In the genomic region with DNA sequence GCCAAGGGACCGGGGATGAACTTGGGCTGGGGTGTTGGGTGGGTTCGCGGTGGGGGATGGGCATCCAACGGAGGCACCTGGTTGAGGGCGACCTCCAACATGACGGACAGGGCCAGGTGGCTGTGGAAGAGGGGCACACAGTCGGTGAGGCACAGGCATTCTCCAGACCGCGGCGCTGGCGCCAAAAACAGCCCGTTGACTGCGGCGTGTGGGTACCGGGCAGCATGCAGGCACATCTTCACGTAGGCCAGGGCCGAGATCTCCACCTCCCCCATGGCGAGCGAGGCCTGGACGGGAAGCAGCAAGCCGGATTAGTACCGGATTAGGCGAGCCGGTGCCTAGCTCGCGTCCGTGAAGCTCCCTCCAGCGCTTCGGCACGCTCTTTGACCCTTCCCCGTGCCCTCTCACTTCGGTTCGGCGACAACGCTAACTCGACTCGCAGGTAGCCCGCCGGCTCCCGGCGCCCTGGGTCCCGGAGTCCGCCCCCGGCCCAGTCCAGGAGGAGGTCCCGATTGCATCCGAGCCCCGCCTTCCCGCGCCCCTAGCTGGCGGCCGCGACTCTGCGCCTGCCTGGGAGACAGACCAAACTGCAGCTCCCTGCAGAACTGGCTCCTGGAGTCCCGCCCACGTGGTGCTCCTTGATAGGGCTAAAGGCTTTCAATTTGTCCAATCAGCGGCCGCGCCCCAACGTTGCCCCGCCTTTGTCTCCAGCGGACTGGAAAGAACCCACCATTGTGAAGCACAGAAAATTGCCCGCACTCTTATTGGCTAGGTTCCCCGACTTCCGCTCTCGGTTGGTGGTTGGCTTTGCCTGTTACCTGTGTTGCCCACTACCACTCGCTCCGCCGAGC, we compare ENCODE assay signal across 1 cellular context.
A peak's percentile ranks its signal among the peaks of the same experiment; 100 is the strongest.
TF ChIP-seq lines count a peak whose summit lies in the region.

A gene with protein sequence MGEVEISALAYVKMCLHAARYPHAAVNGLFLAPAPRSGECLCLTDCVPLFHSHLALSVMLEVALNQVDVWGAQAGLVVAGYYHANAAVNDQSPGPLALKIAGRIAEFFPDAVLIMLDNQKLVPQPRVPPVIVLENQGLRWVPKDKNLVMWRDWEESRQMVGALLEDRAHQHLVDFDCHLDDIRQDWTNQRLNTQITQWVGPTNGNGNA (minus strand): TSS at position 562 of the 851 bp plus-strand sequence. CDS start 287 bp downstream, at position 275.

TF ChIP-seq in liver, 16 proteins besides CTCF, POLR2A, EP300 and RAD21 (continued from another document):
- TF ChIP-seq, protein P1, sequence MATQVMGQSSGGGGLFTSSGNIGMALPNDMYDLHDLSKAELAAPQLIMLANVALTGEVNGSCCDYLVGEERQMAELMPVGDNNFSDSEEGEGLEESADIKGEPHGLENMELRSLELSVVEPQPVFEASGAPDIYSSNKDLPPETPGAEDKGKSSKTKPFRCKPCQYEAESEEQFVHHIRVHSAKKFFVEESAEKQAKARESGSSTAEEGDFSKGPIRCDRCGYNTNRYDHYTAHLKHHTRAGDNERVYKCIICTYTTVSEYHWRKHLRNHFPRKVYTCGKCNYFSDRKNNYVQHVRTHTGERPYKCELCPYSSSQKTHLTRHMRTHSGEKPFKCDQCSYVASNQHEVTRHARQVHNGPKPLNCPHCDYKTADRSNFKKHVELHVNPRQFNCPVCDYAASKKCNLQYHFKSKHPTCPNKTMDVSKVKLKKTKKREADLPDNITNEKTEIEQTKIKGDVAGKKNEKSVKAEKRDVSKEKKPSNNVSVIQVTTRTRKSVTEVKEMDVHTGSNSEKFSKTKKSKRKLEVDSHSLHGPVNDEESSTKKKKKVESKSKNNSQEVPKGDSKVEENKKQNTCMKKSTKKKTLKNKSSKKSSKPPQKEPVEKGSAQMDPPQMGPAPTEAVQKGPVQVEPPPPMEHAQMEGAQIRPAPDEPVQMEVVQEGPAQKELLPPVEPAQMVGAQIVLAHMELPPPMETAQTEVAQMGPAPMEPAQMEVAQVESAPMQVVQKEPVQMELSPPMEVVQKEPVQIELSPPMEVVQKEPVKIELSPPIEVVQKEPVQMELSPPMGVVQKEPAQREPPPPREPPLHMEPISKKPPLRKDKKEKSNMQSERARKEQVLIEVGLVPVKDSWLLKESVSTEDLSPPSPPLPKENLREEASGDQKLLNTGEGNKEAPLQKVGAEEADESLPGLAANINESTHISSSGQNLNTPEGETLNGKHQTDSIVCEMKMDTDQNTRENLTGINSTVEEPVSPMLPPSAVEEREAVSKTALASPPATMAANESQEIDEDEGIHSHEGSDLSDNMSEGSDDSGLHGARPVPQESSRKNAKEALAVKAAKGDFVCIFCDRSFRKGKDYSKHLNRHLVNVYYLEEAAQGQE (IDR thresholded peaks at IDR 0.05), result peak; percentile 83
- TF ChIP-seq, protein P2, sequence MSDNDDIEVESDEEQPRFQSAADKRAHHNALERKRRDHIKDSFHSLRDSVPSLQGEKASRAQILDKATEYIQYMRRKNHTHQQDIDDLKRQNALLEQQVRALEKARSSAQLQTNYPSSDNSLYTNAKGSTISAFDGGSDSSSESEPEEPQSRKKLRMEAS (IDR thresholded peaks at IDR 0.05), result peak; percentile 67
- TF ChIP-seq YY1 (IDR thresholded peaks at IDR 0.05) (peak; percentile 90), JUND (IDR thresholded peaks at IDR 0.05) (peak in 1 of 2 donors; percentile 35), TAF1 (conservative IDR thresholded peaks at IDR 0.05) (peak; percentile 91), HNF4G (IDR thresholded peaks at IDR 0.05) (no peak), HNF4A (conservative IDR thresholded peaks at IDR 0.05) (peak; percentile 53 to 56)
